Comparison of ENCODE assay signal across 18 cellular contexts in the genomic region with DNA sequence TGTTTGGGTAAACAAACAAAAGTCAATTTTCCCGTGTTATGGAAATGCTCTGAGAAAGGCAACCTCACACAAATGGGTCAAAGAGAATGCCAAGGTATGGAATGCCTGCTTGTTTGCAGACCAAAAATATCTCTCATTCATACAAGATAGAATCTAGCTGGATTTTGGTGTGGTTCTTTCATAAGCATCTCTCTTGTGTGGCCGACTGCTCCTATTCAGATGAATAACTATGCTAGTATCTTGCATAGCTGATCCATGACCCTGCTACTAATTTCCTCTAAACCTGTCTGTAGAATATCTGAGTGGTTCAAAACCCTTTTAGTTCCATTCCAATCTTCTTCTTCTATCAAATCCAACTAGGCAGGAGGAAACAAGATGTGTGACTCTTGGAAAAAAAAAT. TPM values are rescaled to one million over a fixed set of nuclear protein-coding genes. Genes with fewer than 3 reads are reported as not detected.
DNase-seq lines count a peak whose midpoint lies in the region; ATAC-seq, FAIRE-seq and TF ChIP-seq lines count a peak whose summit lies in the region.
"Had no signal": no experiment of that assay in that cellular context is flagged by ENCODE, and none has a peak within 500 bp of the region (broad histone marks: within the 10 kb centered on the region; RNA-seq: fewer than 3 reads in every experiment).

No MANE protein-coding gene starts in this region.

- no peak overlapping the region for H2BK15ac ChIP-seq in mesenchymal stem cell (ENCODE audit: low read depth, poor library complexity, severe bottlenecking)

- H3K36me3 Mint-ChIP-seq in astrocyte (ENCODE audit: low read depth, unreplicated experiment) (no peaks in the 10 kb centered on the region), endodermal cell (ENCODE audit: low read depth) (no peaks in the 10 kb centered on the region)
- no peaks in the 10 kb centered on the region for H3K36me3 Mint-ChIP-seq in CD4-positive, alpha-beta T cell (ENCODE audit: low read depth)
- H3K36me3 Mint-ChIP-seq in CD8-positive, alpha-beta T cell: no peaks in the 10 kb centered on the region

- no peaks in the 10 kb centered on the region; the same call in 1 of the 2 replicates for H3K9me3 ChIP-seq in HUES64 (ENCODE audit: insufficient read depth, low read depth, low read length)
- no peaks in the 10 kb centered on the region for H3K9me3 ChIP-seq in astrocyte (ENCODE audit: insufficient read depth, low read depth, low read length)
- H3K9me3 ChIP-seq in mesenchymal stem cell (ENCODE audit: control insufficient read depth, low read length): no peaks in the 10 kb centered on the region
- no peaks in the 10 kb centered on the region for H3K9me3 ChIP-seq in thoracic aorta
- peaks cover under 1% of the 10 kb centered on the region for H3K9me3 ChIP-seq in endodermal cell (ENCODE audit: control insufficient read depth, low read length)
- H3K9me3 ChIP-seq in CD4-positive, alpha-beta T cell (ENCODE audit: control insufficient read depth, low read length): no peaks in the 10 kb centered on the region
- no peaks in the 10 kb centered on the region for H3K9me3 ChIP-seq in CD8-positive, alpha-beta T cell (ENCODE audit: low read length)
- H3K9me3 ChIP-seq: upper lobe of left lung had no signal

- ATAC-seq in thoracic aorta (ENCODE audit: insufficient number of reproducible peaks, low FRiP score, low read depth) (no peak), HG03342 (IDR thresholded peaks at IDR 0.05; ENCODE audit: unreplicated experiment) (no peak)
- ATAC-seq in CD4-positive, alpha-beta T cell (ENCODE audit: poor library complexity): no peak
- ATAC-seq in CD8-positive, alpha-beta T cell: no peak

- H3K27ac Mint-ChIP-seq in astrocyte (ENCODE audit: unreplicated experiment) (no peak overlapping the region), endodermal cell (no peak overlapping the region)
- no peak overlapping the region for H3K27ac Mint-ChIP-seq in CD4-positive, alpha-beta T cell
- H3K27ac Mint-ChIP-seq in CD8-positive, alpha-beta T cell: no peak overlapping the region
- H3K27ac Mint-ChIP-seq: dendritic cell treated with granulocyte-macrophage colony-stimulating factor and Interleukin-4, amounts not matched to agents 40 ng/mL and 50 ng/mL, for 4 days had no signal

- peak overlapping the region in 1 of 2 experiments; percentile 21 for H3K4ac ChIP-seq in mesenchymal stem cell (ENCODE audit: low read depth in 1 of 2, low read length in 2 of 2)

- H2AK5ac ChIP-seq in mesenchymal stem cell (ENCODE audit: low read length, severe bottlenecking): no peak overlapping the region

- peak; percentile 31 for DNase-seq in astrocyte (ENCODE audit: low read depth)
- peak; percentile 29 for DNase-seq in mesenchymal stem cell
- no peak for DNase-seq in thoracic aorta (ENCODE audit: low spot score)
- no peak for DNase-seq in endodermal cell
- no peak for DNase-seq in CD4-positive, alpha-beta T cell
- DNase-seq in CD8-positive, alpha-beta T cell: no peak
- DNase-seq: activated CD4-positive, alpha-beta T cell treated with anti-CD3 and anti-CD28 coated beads for 4 hours; activated T-cell treated with anti-CD3 and anti-CD28 coated beads, Interleukin-2, amount 50 U/mL, for 1 hour; EL; NCI-H187; NCI-H524; upper lobe of left lung had no signal

- peak overlapping the region in 1 of 2 experiments; percentile 38 for H2BK12ac ChIP-seq in mesenchymal stem cell (ENCODE audit: low read length in 2 of 2)

- H3K4me3 ChIP-seq in HUES64 (ENCODE audit: low read length): no peak overlapping the region
- H3K4me3 ChIP-seq in astrocyte (ENCODE audit: insufficient read depth, low read depth, low read length): no peak overlapping the region
- no peak overlapping the region for H3K4me3 ChIP-seq in mesenchymal stem cell (ENCODE audit: insufficient read depth in 1 of 2, low read depth in 1 of 2, low read length in 2 of 2)
- H3K4me3 ChIP-seq in thoracic aorta: no peak overlapping the region
- H3K4me3 ChIP-seq in endodermal cell (ENCODE audit: low read length): no peak overlapping the region
- H3K4me3 ChIP-seq in CD8-positive, alpha-beta T cell (ENCODE audit: low read depth, low read length): no peak overlapping the region
- H3K4me3 ChIP-seq: upper lobe of left lung had no signal

- H3K79me1 ChIP-seq in mesenchymal stem cell (replicated peaks; ENCODE audit: low read length, poor library complexity, severe bottlenecking): no peaks in the 10 kb centered on the region

- H3K27me3 Mint-ChIP-seq in astrocyte (ENCODE audit: low read depth, unreplicated experiment) (no peaks in the 10 kb centered on the region), endodermal cell (ENCODE audit: insufficient read depth) (no peaks in the 10 kb centered on the region)
- H3K27me3 Mint-ChIP-seq in CD4-positive, alpha-beta T cell: peaks cover 3% of the 10 kb centered on the region
- H3K27me3 Mint-ChIP-seq in CD8-positive, alpha-beta T cell (ENCODE audit: low read depth): no peaks in the 10 kb centered on the region
- H3K27me3 Mint-ChIP-seq: dendritic cell treated with granulocyte-macrophage colony-stimulating factor and Interleukin-4, amounts not matched to agents 40 ng/mL and 50 ng/mL, for 4 days had no signal

- intact Hi-C loops in CD4-positive, alpha-beta T cell (cut with DNase I, micrococcal nuclease): no loop called here
- intact Hi-C loops in CD8-positive, alpha-beta T cell (cut with DNase I, micrococcal nuclease): no loop called here

- H3K14ac ChIP-seq in mesenchymal stem cell (ENCODE audit: low read length in 2 of 2): no peak overlapping the region

- peaks cover 66% of the 10 kb centered on the region for H3K4me1 ChIP-seq in HUES64 (ENCODE audit: insufficient read depth, low read length)
- peaks cover 29% of the 10 kb centered on the region for H3K4me1 ChIP-seq in astrocyte (ENCODE audit: insufficient read depth, low read length)
- peaks cover 20% of the 10 kb centered on the region for H3K4me1 ChIP-seq in mesenchymal stem cell (ENCODE audit: control insufficient read depth, insufficient read depth, low read depth, low read length)
- peaks cover 10 to 35% of the 10 kb centered on the region in 2 donors for H3K4me1 ChIP-seq in thoracic aorta (ENCODE audit: control insufficient read depth in 1 of 2, low read depth in 2 of 2)
- peaks cover 19% of the 10 kb centered on the region for H3K4me1 ChIP-seq in endodermal cell (ENCODE audit: control insufficient read depth, insufficient read depth, low read length)
- H3K4me1 ChIP-seq in CD8-positive, alpha-beta T cell (ENCODE audit: insufficient read depth, low read length): no peaks in the 10 kb centered on the region

- H3K9ac ChIP-seq in HUES64 (ENCODE audit: low read depth, low read length): peak overlapping the region; percentile 69; the same call in 1 of the 2 replicates
- peak overlapping the region; percentile 69 for H3K9ac ChIP-seq in astrocyte (ENCODE audit: low read length)
- H3K9ac ChIP-seq in mesenchymal stem cell (ENCODE audit: low read length): peak overlapping the region; percentile 70
- H3K9ac ChIP-seq in endodermal cell (ENCODE audit: extremely low read depth, low read length, poor library complexity, severe bottlenecking): no peak overlapping the region

- H4K91ac ChIP-seq in mesenchymal stem cell (ENCODE audit: low read length): no peak overlapping the region

- TF ChIP-seq CTCF in astrocyte (IDR thresholded peaks at IDR 0.05; ENCODE audit: insufficient read depth, low read depth, low read length) (no peak), thoracic aorta (IDR thresholded peaks at IDR 0.05) (no peak), endodermal cell (conservative IDR thresholded peaks at IDR 0.05) (no peak)
- TF ChIP-seq CTCF in CD4-positive, alpha-beta T cell (IDR thresholded peaks at IDR 0.05): no peak
- TF ChIP-seq CTCF in CD8-positive, alpha-beta T cell (IDR thresholded peaks at IDR 0.05): no peak

- POLR2A ChIA-PET in CD4-positive, alpha-beta T cell (lab: Charles Lee): no interaction called here
- POLR2A ChIA-PET in CD8-positive, alpha-beta T cell (lab: Charles Lee): no interaction called here

- H3K9me3 Mint-ChIP-seq in astrocyte (ENCODE audit: unreplicated experiment): peaks cover 2% of the 10 kb centered on the region
- peaks cover 5% of the 10 kb centered on the region for H3K9me3 Mint-ChIP-seq in endodermal cell
- H3K9me3 Mint-ChIP-seq in CD4-positive, alpha-beta T cell: peaks cover 10% of the 10 kb centered on the region
- peaks cover 2% of the 10 kb centered on the region for H3K9me3 Mint-ChIP-seq in CD8-positive, alpha-beta T cell
- H3K9me3 Mint-ChIP-seq: dendritic cell treated with granulocyte-macrophage colony-stimulating factor and Interleukin-4, amounts not matched to agents 40 ng/mL and 50 ng/mL, for 4 days had no signal

- H3K36me3 ChIP-seq in HUES64 (ENCODE audit: insufficient read depth, low read length) (no peaks in the 10 kb centered on the region), astrocyte (ENCODE audit: insufficient read depth, low read length) (no peaks in the 10 kb centered on the region), mesenchymal stem cell (ENCODE audit: control insufficient read depth in 1 of 2, insufficient read depth in 2 of 2, low read depth in 1 of 2, low read length in 2 of 2) (no peaks in the 10 kb centered on the region), thoracic aorta (no peaks in the 10 kb centered on the region), endodermal cell (ENCODE audit: control insufficient read depth, insufficient read depth, low read length) (no peaks in the 10 kb centered on the region)
- H3K36me3 ChIP-seq in CD8-positive, alpha-beta T cell (ENCODE audit: insufficient read depth, low read length): no peaks in the 10 kb centered on the region
- H3K36me3 ChIP-seq: upper lobe of left lung had no signal

- peak overlapping the region; percentile 54 to 56 for H3K18ac ChIP-seq in mesenchymal stem cell (ENCODE audit: low read depth in 1 of 2, low read length in 2 of 2)

- no peak overlapping the region for H3K23ac ChIP-seq in mesenchymal stem cell (ENCODE audit: low read length in 2 of 2)

- no peaks in the 10 kb centered on the region for H4K20me1 ChIP-seq in astrocyte (ENCODE audit: insufficient read depth, low read length)

- H3K27me3 ChIP-seq in HUES64 (ENCODE audit: insufficient read depth, low read length): no peaks in the 10 kb centered on the region
- no peaks in the 10 kb centered on the region for H3K27me3 ChIP-seq in astrocyte (ENCODE audit: insufficient read depth, low read length)
- H3K27me3 ChIP-seq in mesenchymal stem cell (ENCODE audit: control insufficient read depth in 1 of 2, insufficient read depth in 1 of 2, low read length in 2 of 2): no peaks in the 10 kb centered on the region
- no peaks in the 10 kb centered on the region for H3K27me3 ChIP-seq in thoracic aorta (replicated peaks; ENCODE audit: insufficient read depth)
- no peaks in the 10 kb centered on the region for H3K27me3 ChIP-seq in endodermal cell (ENCODE audit: control insufficient read depth, insufficient read depth, low read length, poor library complexity, severe bottlenecking)
- no peaks in the 10 kb centered on the region for H3K27me3 ChIP-seq in CD4-positive, alpha-beta T cell (ENCODE audit: control insufficient read depth, insufficient read depth, low read length)
- H3K27me3 ChIP-seq in CD8-positive, alpha-beta T cell (ENCODE audit: insufficient read depth, low read length): peaks cover 3% of the 10 kb centered on the region
- H3K27me3 ChIP-seq: upper lobe of left lung had no signal

- H3K27ac ChIP-seq in HUES64 (ENCODE audit: low read depth, low read length) (peak overlapping the region; percentile 97), astrocyte (ENCODE audit: low read depth, low read length) (peak overlapping the region; percentile 84), mesenchymal stem cell (ENCODE audit: low read length, poor library complexity, severe bottlenecking) (peak overlapping the region; percentile 97), thoracic aorta (peak overlapping the region; percentile 80 to 81), endodermal cell (ENCODE audit: low read depth, low read length) (no peak overlapping the region)
- no peak overlapping the region for H3K27ac ChIP-seq in CD4-positive, alpha-beta T cell (ENCODE audit: low read depth, low read length)
- H3K27ac ChIP-seq in CD8-positive, alpha-beta T cell (ENCODE audit: low read depth, low read length): no peak overlapping the region

- H3K4me3 Mint-ChIP-seq in astrocyte (ENCODE audit: unreplicated experiment): no peak overlapping the region
- no peak overlapping the region for H3K4me3 Mint-ChIP-seq in endodermal cell
- H3K4me3 Mint-ChIP-seq in CD4-positive, alpha-beta T cell: no peak overlapping the region
- no peak overlapping the region for H3K4me3 Mint-ChIP-seq in CD8-positive, alpha-beta T cell
- H3K4me3 Mint-ChIP-seq: dendritic cell treated with granulocyte-macrophage colony-stimulating factor and Interleukin-4, amounts not matched to agents 40 ng/mL and 50 ng/mL, for 4 days had no signal

- no peaks in the 10 kb centered on the region for H3K79me2 ChIP-seq in astrocyte (ENCODE audit: insufficient read depth, low read length)

- peak; percentile 26 for FAIRE-seq in astrocyte (lab: Jason Lieb, UNC)
- FAIRE-seq: GM12891, RCC 7860 had no signal

- no peak overlapping the region for H2BK120ac ChIP-seq in mesenchymal stem cell (ENCODE audit: low read depth, low read length)

- no peak overlapping the region for H2BK5ac ChIP-seq in mesenchymal stem cell (ENCODE audit: low read depth, low read length, poor library complexity, severe bottlenecking)

- H3K4me2 ChIP-seq in astrocyte (ENCODE audit: low read length): peak overlapping the region; percentile 69
- H3K4me2 ChIP-seq in mesenchymal stem cell (ENCODE audit: low read length, poor library complexity, severe bottlenecking): no peak overlapping the region

- CTCF ChIA-PET in CD4-positive, alpha-beta T cell (lab: Charles Lee): no interaction called here
- CTCF ChIA-PET in CD8-positive, alpha-beta T cell (lab: Charles Lee): interaction anchor here (1.3 kb wide), 1 partner anchor 12 kb away, joined by 3 read pairs; no protein-coding TSS in a partner anchor

- H2AFZ ChIP-seq in astrocyte (ENCODE audit: low read depth, low read length) (peak overlapping the region; percentile 47), mesenchymal stem cell (ENCODE audit: low read depth, low read length) (peak overlapping the region; percentile 10)

- H3K4me1 Mint-ChIP-seq in astrocyte (ENCODE audit: low read depth, unreplicated experiment) (peaks cover 22% of the 10 kb centered on the region), endodermal cell (peaks cover 14% of the 10 kb centered on the region)
- H3K4me1 Mint-ChIP-seq in CD4-positive, alpha-beta T cell (ENCODE audit: low read depth): no peaks in the 10 kb centered on the region
- H3K4me1 Mint-ChIP-seq in CD8-positive, alpha-beta T cell (ENCODE audit: low read depth): no peaks in the 10 kb centered on the region

- WGBS in HUES64: 79% methylated on average over 2 of the region's 2 CpGs
- WGBS in mesenchymal stem cell: no CpG with 5 or more reads among the region's 2 CpGs
- 76 to 91% methylated on average over 2 of the region's 2 CpGs for WGBS in endodermal cell (ENCODE audit: insufficient coverage in 1 of 2, insufficient read length in 1 of 2), 2 experiments

- H4K8ac ChIP-seq in mesenchymal stem cell (ENCODE audit: low read length): no peak overlapping the region

RNA-seq across cellular contexts. Expression of a gene that starts 28.2 kb away (rescaled TPM):
- polyA plus RNA-seq in HUES64 (2013, experiment 1 of 2): 27.1 TPM
- 32.6 TPM for polyA plus RNA-seq in HUES64 (2013, experiment 2 of 2)
- total RNA-seq in astrocyte (96.1 and 97.4 TPM in 2 replicates), thoracic aorta (100 to 1,000 TPM; 268 to 443 TPM), endodermal cell (10 to 100 TPM in 1 of 2 donors, 1 to 10 TPM in 1; 7.0 to 13.8 TPM)
- 3.0 TPM for polyA plus RNA-seq in mesenchymal stem cell (2013, experiment 1 of 2)
- 4.4 TPM for polyA plus RNA-seq in mesenchymal stem cell (2013, experiment 2 of 2)
- 57.3 TPM for polyA plus RNA-seq in endodermal cell (2013, experiment 1 of 2)
- 60.3 TPM for polyA plus RNA-seq in endodermal cell (2013, experiment 2 of 2)
- not detected for total RNA-seq in CD4-positive, alpha-beta T cell
- under 1 TPM in 1 of 2 experiments, not detected in 1; 0.08 TPM for total RNA-seq in CD8-positive, alpha-beta T cell
- total RNA-seq: T-helper 2 cell treated with Interferon-gamma antibody and Interleukin-4, amounts not matched to agents 100 ng/mL and 5 ng/mL, for 36 hours had no signal

Comparison
In these comparisons a context has a peak if more than half of its experiments do, and no peak if none do; other contexts are left out.
1. H3K27ac ChIP-seq: peak in HUES64 (single experiment), astrocyte (single experiment), mesenchymal stem cell (single experiment) and thoracic aorta (2 of 2); none in endodermal cell (single experiment), CD4-positive, alpha-beta T cell (single experiment) and CD8-positive, alpha-beta T cell (single experiment).
2. DNase-seq: peak in astrocyte (single experiment) and mesenchymal stem cell (single experiment); none in thoracic aorta (single experiment), endodermal cell (single experiment), CD4-positive, alpha-beta T cell (0 of 10) and CD8-positive, alpha-beta T cell (0 of 7).
3. RNA of a gene that starts 28.2 kb away (total RNA-seq): 268 to 443 TPM in thoracic aorta, 96.1 to 97.4 TPM in astrocyte and 7.0 to 13.8 TPM in endodermal cell; 0.08 TPM in CD8-positive, alpha-beta T cell and not detected in CD4-positive, alpha-beta T cell; every median in the first group is over 4 times any median in the second.